In genomic region chr22:38757464-38757757, GRCh38 we compare ENCODE assay signal across 15 cellular contexts. TPM values are rescaled to one million over a fixed set of nuclear protein-coding genes. Genes with fewer than 3 reads are reported as not detected.
DNase-seq lines count a peak whose midpoint lies in the region; TF ChIP-seq lines count a peak whose summit lies in the region.
"Had no signal": no experiment of that assay in that cellular context is flagged by ENCODE, and none has a peak within 500 bp of the region (broad histone marks: within the 10 kb centered on the region; RNA-seq: fewer than 3 reads in every experiment).

No MANE protein-coding gene starts in this region.

- peak overlapping the region; percentile 95 for H3K4me3 Mint-ChIP-seq in T-helper 1 cell treated with Interleukin-12 subunit alpha and Interleukin-12 subunit beta and Interleukin-4 antibody, amounts not matched to agents 30 μg/mL and 1 μg/mL, for 36 hours

- no peaks in the 10 kb centered on the region for H3K27me3 Mint-ChIP-seq in T-helper 1 cell treated with Interleukin-12 subunit alpha and Interleukin-12 subunit beta and Interleukin-4 antibody, amounts not matched to agents 30 μg/mL and 1 μg/mL, for 36 hours (ENCODE audit: low read depth)

- H3K79me2 ChIP-seq in OCI-LY3 (ENCODE audit: low read length), result peaks cover 21% of the 10 kb centered on the region
- H3K79me2 ChIP-seq: parathyroid adenoma had no signal

- H3K9me3 ChIP-seq in OCI-LY3 (ENCODE audit: insufficient read depth, low read length) (no peaks in the 10 kb centered on the region), spleen (no peaks in the 10 kb centered on the region), MG63 (no peaks in the 10 kb centered on the region)
- no peaks in the 10 kb centered on the region for H3K9me3 ChIP-seq in effector memory CD4-positive, alpha-beta T cell (ENCODE audit: control insufficient read depth, low read length)
- H3K9me3 ChIP-seq: gastroesophageal sphincter, stomach had no signal

- peaks cover 6% of the 10 kb centered on the region for H4K20me1 ChIP-seq in OCI-LY3 (ENCODE audit: insufficient read depth, low read length)

- intact Hi-C loops in spleen (cut with DNase I; ENCODE audit: low total_unique reads), result no loop called here

- peaks cover 16% of the 10 kb centered on the region for H3K36me3 ChIP-seq in OCI-LY3 (replicated peaks; ENCODE audit: low read depth, low read length)
- peaks cover 10% of the 10 kb centered on the region for H3K36me3 ChIP-seq in effector memory CD4-positive, alpha-beta T cell (ENCODE audit: control insufficient read depth, insufficient read depth, low read length)
- H3K36me3 ChIP-seq in spleen, result peaks cover 0 to 13% (median 4%) of the 10 kb centered on the region in 6 donors
- H3K36me3 ChIP-seq in MG63, result peaks cover 14% of the 10 kb centered on the region

- peak overlapping the region; percentile 96; the same call in 1 of the 2 replicates for H3K9ac ChIP-seq in OCI-LY3 (ENCODE audit: low read length)
- H3K9ac ChIP-seq: parathyroid adenoma had no signal

- peak overlapping the region; percentile 94 for H3K4me3 ChIP-seq in OCI-LY3 (ENCODE audit: low read length)
- H3K4me3 ChIP-seq in effector memory CD4-positive, alpha-beta T cell (ENCODE audit: insufficient read depth, low read depth, low read length, poor library complexity, severe bottlenecking), result peak overlapping the region; percentile 15
- peak overlapping the region in 3 of 8 donors; percentile 77 to 97 (median 92) for H3K4me3 ChIP-seq in spleen
- no peak overlapping the region for H3K4me3 ChIP-seq in MG63

- no peaks in the 10 kb centered on the region for H3K9me3 Mint-ChIP-seq in T-helper 1 cell treated with Interleukin-12 subunit alpha and Interleukin-12 subunit beta and Interleukin-4 antibody, amounts not matched to agents 30 μg/mL and 1 μg/mL, for 36 hours

- H3K27me3 ChIP-seq in OCI-LY3 (ENCODE audit: low read depth, low read length) (no peaks in the 10 kb centered on the region), spleen (replicated peaks in 1 of 7) (no peaks in the 10 kb centered on the region), MG63 (no peaks in the 10 kb centered on the region)
- H3K27me3 ChIP-seq in effector memory CD4-positive, alpha-beta T cell (replicated peaks; ENCODE audit: control insufficient read depth, insufficient read depth, low read length, poor library complexity, severe bottlenecking), result no peaks in the 10 kb centered on the region
- H3K27me3 ChIP-seq: gastroesophageal sphincter, stomach had no signal

- TF ChIP-seq POLR2A in spleen (IDR thresholded peaks at IDR 0.05), result no peak

- DNase-seq in T-helper 1 cell (no peak), spleen (no peak), GM13976 (ENCODE audit: low spot score) (no peak), DMS153 (lab: John Stamatoyannopoulos, UW) (no peak), MG63 (no peak)
- no peak for DNase-seq in effector memory CD4-positive, alpha-beta T cell
- DNase-seq: activated CD4-positive, alpha-beta T cell treated with anti-CD3 and anti-CD28 coated beads for 1 hour; left colon; NCI-H446; SIG-M5; stomach had no signal

- peaks cover 20% of the 10 kb centered on the region for H3K4me1 ChIP-seq in OCI-LY3 (ENCODE audit: low read length)
- H3K4me1 ChIP-seq in effector memory CD4-positive, alpha-beta T cell (ENCODE audit: control insufficient read depth, insufficient read depth, low read length, poor library complexity, severe bottlenecking), result peaks cover 37% of the 10 kb centered on the region
- peaks cover 36 to 80% (median 62%) of the 10 kb centered on the region in 6 donors for H3K4me1 ChIP-seq in spleen
- H3K4me1 ChIP-seq: parathyroid adenoma had no signal

- WGBS in spleen, 5 donors, result 46 to 71% (median 63%) methylated on average over 3 to 4 of the region's 4 CpGs

- in situ Hi-C loops in GM13976 (cut with MboI; ENCODE audit: low sequenced_read_pairs, unreplicated experiment), result no loop called here

- no peak overlapping the region for H3K27ac ChIP-seq in OCI-LY3 (ENCODE audit: low read length)
- H3K27ac ChIP-seq in effector memory CD4-positive, alpha-beta T cell (ENCODE audit: insufficient read depth, low read length, poor library complexity, severe bottlenecking), result peak overlapping the region; percentile 67
- H3K27ac ChIP-seq in spleen, result peak overlapping the region; percentile 69 to 100 (median 97)
- H3K27ac ChIP-seq: parathyroid adenoma had no signal

- TF ChIP-seq CTCF in OCI-LY3 (IDR thresholded peaks at IDR 0.05; ENCODE audit: low read depth, low read length) (no peak), spleen (IDR thresholded peaks at IDR 0.05 in 8 of 11, conservative IDR thresholded peaks at IDR 0.05 in 3 of 11) (no peak), GM13976 (IDR thresholded peaks at IDR 0.05; ENCODE audit: borderline replicate concordance, control extremely low read depth, extremely low read depth, insufficient read depth, missing control alignments) (no peak)

- peaks cover 25% of the 10 kb centered on the region for H3K36me3 Mint-ChIP-seq in T-helper 1 cell treated with Interleukin-12 subunit alpha and Interleukin-12 subunit beta and Interleukin-4 antibody, amounts not matched to agents 30 μg/mL and 1 μg/mL, for 36 hours (ENCODE audit: low read depth)

- peaks cover 35% of the 10 kb centered on the region for H3K4me1 Mint-ChIP-seq in T-helper 1 cell treated with Interleukin-12 subunit alpha and Interleukin-12 subunit beta and Interleukin-4 antibody, amounts not matched to agents 30 μg/mL and 1 μg/mL, for 36 hours (ENCODE audit: low read depth)

- peak overlapping the region; percentile 92 for H3K4me2 ChIP-seq in OCI-LY3 (ENCODE audit: low read length)

- H3K27ac Mint-ChIP-seq in T-helper 1 cell treated with Interleukin-12 subunit alpha and Interleukin-12 subunit beta and Interleukin-4 antibody, amounts not matched to agents 30 μg/mL and 1 μg/mL, for 36 hours, result peak overlapping the region; percentile 95

- H2AFZ ChIP-seq in OCI-LY3 (ENCODE audit: low read depth, low read length), result no peak overlapping the region
- H2AFZ ChIP-seq: parathyroid adenoma had no signal

RNA-seq across cellular contexts. Expression of gene SUN2, which starts 1.6 kb away (rescaled TPM):
- total RNA-seq in spleen, result 100 to 1,000 TPM; 204 to 455 (median 220) TPM
- polyA plus RNA-seq in spleen, result 10 to 100 TPM; 35.4 to 86.5 (median 38.9) TPM
- 126 and 182 TPM in 2 replicates for total RNA-seq in MG63 (2014; rRNA removed; shearing (Covaris generic); ENCODE audit: low replicate concordance)

RNA-seq across cellular contexts. Expression of gene DNAL4, which starts 36.5 kb away (rescaled TPM):
- 10 to 100 TPM; 10.4 to 17.6 (median 13.9) TPM for total RNA-seq in spleen
- 10 to 100 TPM in 2 of 3 donors, 1 to 10 TPM in 1; 8.6 to 16.2 (median 10.6) TPM for polyA plus RNA-seq in spleen
- 11.3 and 18.8 TPM in 2 replicates for total RNA-seq in MG63 (2014; rRNA removed; shearing (Covaris generic); ENCODE audit: low replicate concordance)

RNA-seq across cellular contexts. Expression of gene GTPBP1, which starts 51.7 kb away (rescaled TPM):
- 100 to 1,000 TPM in 2 of 7 donors, 10 to 100 TPM in 5; 76.3 to 134 (median 98.8) TPM for total RNA-seq in spleen
- 10 to 100 TPM in 1 of 3 donors, 1 to 10 TPM in 2; 9.7 to 31.9 (median 9.9) TPM for polyA plus RNA-seq in spleen
- 19.4 and 22.0 TPM in 2 replicates for total RNA-seq in MG63 (2014; rRNA removed; shearing (Covaris generic); ENCODE audit: low replicate concordance)

RNA-seq across cellular contexts. Expression of gene JOSD1, which starts 56.7 kb away (rescaled TPM):
- total RNA-seq in spleen, result 10 to 100 TPM; 28.5 to 54.2 (median 36.4) TPM
- 10 to 100 TPM; 10.1 to 16.3 (median 13.8) TPM for polyA plus RNA-seq in spleen
- 47.5 and 113 TPM in 2 replicates for total RNA-seq in MG63 (2014; rRNA removed; shearing (Covaris generic); ENCODE audit: low replicate concordance)
